In genomic region chr4:128228778-128229457, GRCh38 we compare ENCODE assay signal across 14 cellular contexts. TPM values are rescaled to one million over a fixed set of nuclear protein-coding genes. Genes with fewer than 3 reads are reported as not detected.
DNase-seq lines count a peak whose midpoint lies in the region; ATAC-seq and TF ChIP-seq lines count a peak whose summit lies in the region.
"Had no signal": no experiment of that assay in that cellular context is flagged by ENCODE, and none has a peak within 500 bp of the region (broad histone marks: within the 10 kb centered on the region; RNA-seq: fewer than 3 reads in every experiment).

No MANE protein-coding gene starts in this region.

- peak; percentile 62 for DNase-seq in D341Med (ENCODE audit: low spot score)
- DNase-seq in NCI-H1417 (lab: John Stamatoyannopoulos, UW): peak in 2 of 3 experiments; percentile 47 to 79
- DNase-seq in adipocyte (ENCODE audit: low read depth): peak; percentile 36
- peak; percentile 72 for DNase-seq in left kidney (ENCODE audit: low read depth, low spot score)
- no peak for DNase-seq in natural killer cell
- DNase-seq in RWPE1 (ENCODE audit: low spot score): no peak
- no peak for DNase-seq in coronary artery (ENCODE audit: low spot score)
- DNase-seq: activated CD4-positive, alpha-beta T cell treated with anti-CD3 and anti-CD28 coated beads, Interleukin-2, amount 10 ng/mL, durations not matched to agents 7 days and 5 days; NK-92 treated with Interleukin-12 subunit alpha and Interleukin-12 subunit beta, amount 100 ng/mL, for 24 hours; stimulated activated naive CD4-positive, alpha-beta T cell treated with Interleukin-2 at 50 U/mL for 16 hours had no signal

- no peaks in the 10 kb centered on the region for H3K9me3 Mint-ChIP-seq in natural killer cell
- H3K9me3 Mint-ChIP-seq: activated CD4-positive, alpha-beta T cell treated with anti-CD3 and anti-CD28 coated beads, Interleukin-2, amount 10 ng/mL, durations not matched to agents 7 days and 5 days; activated T-helper 2 cell treated with anti-CD3 and anti-CD28 coated beads, Interferon-gamma antibody, Interleukin-2, Interleukin-4, amounts not matched to agents 10 μg/mL and 5 μg/mL and 100 μg/mL, durations not matched to agents 14 hours and 24 hours and 36 hours had no signal

- TF ChIP-seq CTCF in natural killer cell (IDR thresholded peaks at IDR 0.05) (no peak), RWPE1 (conservative IDR thresholded peaks at IDR 0.05; ENCODE audit: low read depth) (no peak), coronary artery (IDR thresholded peaks at IDR 0.05) (no peak)

- no peaks in the 10 kb centered on the region for H3K9me3 ChIP-seq in adipocyte (ENCODE audit: control insufficient read depth, low read length)

- no peak overlapping the region for H3K27ac Mint-ChIP-seq in natural killer cell
- H3K27ac Mint-ChIP-seq: activated CD4-positive, alpha-beta T cell treated with anti-CD3 and anti-CD28 coated beads, Interleukin-2, amount 10 ng/mL, durations not matched to agents 7 days and 5 days; activated T-helper 2 cell treated with anti-CD3 and anti-CD28 coated beads, Interferon-gamma antibody, Interleukin-2, Interleukin-4, amounts not matched to agents 10 μg/mL and 5 μg/mL and 100 μg/mL, durations not matched to agents 14 hours and 24 hours and 36 hours had no signal

- POLR2A ChIA-PET in RWPE1 (lab: Yijun Ruan, JAX; ENCODE audit: low non-redundant PET): interaction anchor here (0.6 kb wide), 1 partner anchor 50 kb away, joined by 3 read pairs; no protein-coding TSS in a partner anchor

- no peaks in the 10 kb centered on the region for H3K4me1 Mint-ChIP-seq in natural killer cell
- H3K4me1 Mint-ChIP-seq: activated CD4-positive, alpha-beta T cell treated with anti-CD3 and anti-CD28 coated beads, Interleukin-2, amount 10 ng/mL, durations not matched to agents 7 days and 5 days had no signal

- peaks cover 28% of the 10 kb centered on the region for H3K4me1 ChIP-seq in adipocyte (ENCODE audit: control insufficient read depth, insufficient read depth, low read length)
- H3K4me1 ChIP-seq: BLaER1 treated with 17β-estradiol and CSF1 and Interleukin-3, amounts not matched to agents 10 nM and 100 nM had no signal

- H3K27ac ChIP-seq in RWPE1 (no peak overlapping the region), coronary artery (no peak overlapping the region)
- H3K27ac ChIP-seq: BLaER1 treated with 17β-estradiol and CSF1 and Interleukin-3, amounts not matched to agents 10 nM and 100 nM had no signal

- H3K27me3 ChIP-seq in adipocyte (replicated peaks; ENCODE audit: control insufficient read depth, insufficient read depth, low read length): no peaks in the 10 kb centered on the region
- H3K27me3 ChIP-seq: BLaER1 treated with 17β-estradiol and CSF1 and Interleukin-3, amounts not matched to agents 10 nM and 100 nM had no signal

- no peaks in the 10 kb centered on the region for H3K36me3 ChIP-seq in adipocyte (ENCODE audit: control insufficient read depth, insufficient read depth, low read length, severe bottlenecking)
- H3K36me3 ChIP-seq: BLaER1 treated with 17β-estradiol and CSF1 and Interleukin-3, amounts not matched to agents 10 nM and 100 nM had no signal

- no peak overlapping the region for H3K4me3 ChIP-seq in adipocyte (ENCODE audit: low read length)
- H3K4me3 ChIP-seq in coronary artery: no peak overlapping the region
- H3K4me3 ChIP-seq: BLaER1 treated with 17β-estradiol and CSF1 and Interleukin-3, amounts not matched to agents 10 nM and 100 nM had no signal

- no peaks in the 10 kb centered on the region for H3K36me3 Mint-ChIP-seq in natural killer cell

- peaks cover 8 to 30% of the 10 kb centered on the region in 2 donors for H3K27me3 Mint-ChIP-seq in natural killer cell (ENCODE audit: low read depth in 2 of 2)
- H3K27me3 Mint-ChIP-seq: activated CD4-positive, alpha-beta T cell treated with anti-CD3 and anti-CD28 coated beads, Interleukin-2, amount 10 ng/mL, durations not matched to agents 7 days and 5 days had no signal

- H3K9ac ChIP-seq in adipocyte (ENCODE audit: low read length): no peak overlapping the region
- H3K9ac ChIP-seq: BLaER1 treated with 17β-estradiol and CSF1 and Interleukin-3, amounts not matched to agents 10 nM and 100 nM had no signal

- no peak overlapping the region for H3K4me3 Mint-ChIP-seq in natural killer cell
- H3K4me3 Mint-ChIP-seq: activated CD4-positive, alpha-beta T cell treated with anti-CD3 and anti-CD28 coated beads, Interleukin-2, amount 10 ng/mL, durations not matched to agents 7 days and 5 days; neural crest cell had no signal

- CTCF ChIA-PET in RWPE1 (lab: Yijun Ruan, JAX): no interaction called here

- intact Hi-C loops in natural killer cell (cut with micrococcal nuclease): no loop called here

- ATAC-seq in natural killer cell: no peak
- no peak for ATAC-seq in HG02759 (IDR thresholded peaks at IDR 0.05; ENCODE audit: unreplicated experiment)

RNA-seq across cellular contexts. Expression of gene PGRMC2, which starts 58.7 kb away (rescaled TPM):
- 10 to 100 TPM; 42.0 to 58.6 (median 53.2) TPM for total RNA-seq in natural killer cell

Comparison
In these comparisons a context has a peak if more than half of its experiments do, and no peak if none do; other contexts are left out.
1. DNase-seq: peak in D341Med (single experiment), NCI-H1417 (2 of 3), adipocyte (single experiment) and left kidney (single experiment); none in natural killer cell (single experiment), RWPE1 (single experiment) and coronary artery (single experiment).